25 cellular contexts compared by ENCODE assay signal in genomic region chr1:51347398-51348146, GRCh38. TPM values are rescaled to one million over a fixed set of nuclear protein-coding genes. Genes with fewer than 3 reads are reported as not detected.
A peak's percentile ranks its signal among the peaks of the same experiment; 100 is the strongest.
DNase-seq lines count a peak whose midpoint lies in the region; ATAC-seq and TF ChIP-seq lines count a peak whose summit lies in the region.
"Had no signal": no experiment of that assay in that cellular context is flagged by ENCODE, and none has a peak within 500 bp of the region (broad histone marks: within the 10 kb centered on the region; RNA-seq: fewer than 3 reads in every experiment).

No MANE protein-coding gene starts in this region.

- peaks cover 0 to 16% of the 10 kb centered on the region in 2 donors for H3K27me3 ChIP-seq in breast epithelium
- H3K27me3 ChIP-seq in osteoblast (ENCODE audit: insufficient read depth, low read length) = peaks cover 43% of the 10 kb centered on the region
- H3K27me3 ChIP-seq: BE2C had no signal

- no peak for TF ChIP-seq POLR2A in breast epithelium (IDR thresholded peaks at IDR 0.05)

- no peaks in the 10 kb centered on the region for H3K4me1 ChIP-seq in breast epithelium
- H3K4me1 ChIP-seq in osteoblast (ENCODE audit: insufficient read depth, low read length) = no peaks in the 10 kb centered on the region
- H3K4me1 ChIP-seq: A549; BE2C; BLaER1 treated with 17β-estradiol and CSF1 and Interleukin-3, amounts not matched to agents 10 nM and 100 nM had no signal

- BruUV-seq in MCF 10A (replicated peaks; lab: Mats Ljungman, UMichigan) = no TSS peak

- CTCF ChIA-PET in MCF 10A (lab: Yijun Ruan, JAX) = interaction anchor here (0.6 kb wide), 1 partner anchor 673 kb away, joined by 3 read pairs; no protein-coding TSS in a partner anchor
- CTCF ChIA-PET in WTC11 (lab: Charles Lee) = no interaction called here

- H4K20me1 ChIP-seq in osteoblast (ENCODE audit: insufficient read depth, low read length) = no peaks in the 10 kb centered on the region

- H3K27ac ChIP-seq in breast epithelium (no peak overlapping the region), osteoblast (ENCODE audit: low read depth, low read length) (no peak overlapping the region)
- H3K27ac ChIP-seq: A549; BLaER1 treated with 17β-estradiol and CSF1 and Interleukin-3, amounts not matched to agents 10 nM and 100 nM had no signal

- no peak for ATAC-seq in WTC11
- ATAC-seq: A549, GM12878, GM23338, HCT116 had no signal

- H3K4me3 ChIP-seq in breast epithelium (no peak overlapping the region), osteoblast (ENCODE audit: insufficient read depth, low read length) (no peak overlapping the region)
- H3K4me3 ChIP-seq: A549; BLaER1 treated with 17β-estradiol and CSF1 and Interleukin-3, amounts not matched to agents 10 nM and 100 nM; GM12878; GM23338 had no signal

- no peak overlapping the region for H2AFZ ChIP-seq in osteoblast (ENCODE audit: low read length)
- H2AFZ ChIP-seq: GM23338 had no signal

- H3K9me3 ChIP-seq in breast epithelium (no peaks in the 10 kb centered on the region), osteoblast (ENCODE audit: low read depth, low read length) (no peaks in the 10 kb centered on the region)
- H3K9me3 ChIP-seq: A549; BE2C; BLaER1 treated with 17β-estradiol and CSF1 and Interleukin-3, amounts not matched to agents 10 nM and 100 nM had no signal

- H3K27me3 Mint-ChIP-seq in MCF 10A (ENCODE audit: insufficient read depth, unreplicated experiment) (peaks cover 19% of the 10 kb centered on the region), WTC11 (ENCODE audit: low read depth) (peaks cover 18% of the 10 kb centered on the region)

- no peaks in the 10 kb centered on the region for H3K36me3 ChIP-seq in breast epithelium
- H3K36me3 ChIP-seq in osteoblast (ENCODE audit: insufficient read depth, low read length) = no peaks in the 10 kb centered on the region
- H3K36me3 ChIP-seq: BE2C had no signal

- POLR2A ChIA-PET in MCF 10A (lab: Yijun Ruan, JAX) = interaction anchor here (0.7 kb wide), 1 partner anchor 425 kb away, joined by 4 read pairs; no protein-coding TSS in a partner anchor
- POLR2A ChIA-PET in WTC11 (lab: Charles Lee) = no interaction called here

- no peak for DNase-seq in MCF 10A (ENCODE audit: unreplicated experiment)
- no peak for DNase-seq in breast epithelium (ENCODE audit: low spot score in 2 of 2)
- no peak for DNase-seq in WTC11 (ENCODE audit: low spot score)
- peak; percentile 71 for DNase-seq in osteoblast (ENCODE audit: insufficient read length, low spot score, missing footprints)
- DNase-seq in NCI-H1436 treated with DMSO at 0.1 percent for 48 hours (lab: John Stamatoyannopoulos, UW) = no peak
- DNase-seq in SKM-1 treated with dmso at 0.1 percent for 144 hours (lab: John Stamatoyannopoulos, UW; ENCODE audit: unreplicated experiment) = no peak
- DNase-seq in NCI-H446 treated with DMSO at 0.1 percent for 48 hours (lab: John Stamatoyannopoulos, UW) = no peak
- DNase-seq: 8988T; ACHN; AML-193; BE2C; CD4-positive, alpha-beta T cell; CD8-positive, alpha-beta memory T cell; DMS 273 treated with DMSO at 0.1 percent for 48 hours; DMS79; EL; GDM1; H9; HFFc6 had no signal

- H3K27ac Mint-ChIP-seq in MCF 10A (ENCODE audit: low read depth, unreplicated experiment) = peak overlapping the region; percentile 55
- no peak overlapping the region for H3K27ac Mint-ChIP-seq in WTC11
- H3K27ac Mint-ChIP-seq: CD4-positive, alpha-beta T cell; GM23338; H9; HFFc6 had no signal

- H3K4me3 Mint-ChIP-seq in MCF 10A (ENCODE audit: unreplicated experiment) = no peak overlapping the region
- H3K4me3 Mint-ChIP-seq in WTC11 = no peak overlapping the region
- H3K4me3 Mint-ChIP-seq: CD4-positive, alpha-beta T cell; CD8-positive, alpha-beta memory T cell; GM23338; H9; HFFc6 had no signal

- TF ChIP-seq CTCF in MCF 10A (IDR thresholded peaks at IDR 0.05; ENCODE audit: unreplicated experiment) (no peak), breast epithelium (IDR thresholded peaks at IDR 0.05) (no peak), WTC11 (IDR thresholded peaks at IDR 0.05) (no peak), osteoblast (IDR thresholded peaks at IDR 0.05; ENCODE audit: extremely low read depth, low read depth, low read length) (no peak)

- peaks cover 5% of the 10 kb centered on the region for H3K4me1 Mint-ChIP-seq in MCF 10A (ENCODE audit: insufficient read depth, unreplicated experiment)
- H3K4me1 Mint-ChIP-seq in WTC11 = peaks cover 10% of the 10 kb centered on the region
- H3K4me1 Mint-ChIP-seq: CD14-positive monocyte had no signal

- no peak overlapping the region for H3K4me2 ChIP-seq in osteoblast (ENCODE audit: insufficient read depth, low read length)
- H3K4me2 ChIP-seq: A549; BLaER1 treated with 17β-estradiol and CSF1 and Interleukin-3, amounts not matched to agents 10 nM and 100 nM; GM23338 had no signal

- H3K36me3 Mint-ChIP-seq in MCF 10A (ENCODE audit: insufficient read depth, unreplicated experiment) (no peaks in the 10 kb centered on the region), WTC11 (no peaks in the 10 kb centered on the region)

- H3K9me3 Mint-ChIP-seq in MCF 10A (ENCODE audit: unreplicated experiment) (no peaks in the 10 kb centered on the region), WTC11 (no peaks in the 10 kb centered on the region)
- H3K9me3 Mint-ChIP-seq: CD4-positive, alpha-beta T cell; CD8-positive, alpha-beta memory T cell; GM23338; H9; HFFc6 had no signal

- intact Hi-C loops in MCF 10A (cut with micrococcal nuclease) = no loop called here
- intact Hi-C loops in breast epithelium (cut with DNase I; ENCODE audit: low total_unique reads) = no loop called here

- H3K79me2 ChIP-seq in osteoblast (ENCODE audit: insufficient read depth, low read length) = no peaks in the 10 kb centered on the region

TF ChIP-seq in WTC11, 78 proteins besides CTCF, POLR2A, EP300 and RAD21:
- TF ChIP-seq USF1 (CRISPR knock-in tag; IDR thresholded peaks at IDR 0.05) = no peak
- no peak for TF ChIP-seq ZNF263 (CRISPR knock-in tag; IDR thresholded peaks at IDR 0.05; ENCODE audit: low read depth)
- TF ChIP-seq SMAD4 (CRISPR knock-in tag; IDR thresholded peaks at IDR 0.05) = no peak
- TF ChIP-seq ATF1 (CRISPR knock-in tag; IDR thresholded peaks at IDR 0.05) = no peak
- TF ChIP-seq ZNF121 (CRISPR knock-in tag; IDR thresholded peaks at IDR 0.05) = peak; percentile 36; the same call in 1 of the 2 replicates

RNA-seq across cellular contexts. Expression of gene TTC39A, which starts 17.2 kb away (rescaled TPM):
- total RNA-seq in MCF 10A (2022) (0.35 and 1.2 TPM in 2 replicates), breast epithelium (100 to 1,000 TPM in 1 of 3 donors, 10 to 100 TPM in 1, under 1 TPM in 1; 0.96 to 111 (median 72.1) TPM), WTC11 (2021) (3.4 to 8.4 TPM (median 5.7 TPM) in 3 replicates), osteoblast (0.72 and 0.88 TPM in 2 replicates)
- total RNA-seq: CD4-positive, alpha-beta T cell had no signal
